In genomic region chr12:85280138-85280983, GRCh38 we compare ENCODE assay signal across 7 cellular contexts. TPM values are rescaled to one million over a fixed set of nuclear protein-coding genes. Genes with fewer than 3 reads are reported as not detected.
A peak's percentile ranks its signal among the peaks of the same experiment; 100 is the strongest.
DNase-seq lines count a peak whose midpoint lies in the region; ATAC-seq lines count a peak whose summit lies in the region.

TSS of gene ALX1 (plus strand) at chr12:85280220. CDS start at chr12:85280262, 42 bp downstream.

- H3K9ac ChIP-seq in rectal smooth muscle tissue (ENCODE audit: low read length), result no peak within 1 kb of the TSS

- H3K4me3 ChIP-seq in rectal smooth muscle tissue (ENCODE audit: low read length), result peak within 1 kb of the TSS; percentile 49

- H3K36me3 ChIP-seq in rectal smooth muscle tissue (ENCODE audit: control insufficient read depth, insufficient read depth, low read length), result no peaks in the 10 kb centered on the region

- ATAC-seq in GM18867 (IDR thresholded peaks at IDR 0.05; ENCODE audit: unreplicated experiment), result peak; percentile 86
- ATAC-seq in HG03520 (IDR thresholded peaks at IDR 0.05; ENCODE audit: unreplicated experiment), result peak; percentile 43
- no peak for ATAC-seq in HG02973 (IDR thresholded peaks at IDR 0.05; ENCODE audit: unreplicated experiment)

- peak; percentile 4 for DNase-seq in UCSD-AML1 (lab: John Stamatoyannopoulos, UW; ENCODE audit: unreplicated experiment)
- DNase-seq in glomerular visceral epithelial cell (ENCODE audit: extremely low spot score), result peak; percentile 76
- DNase-seq in mesenteric fat pad (ENCODE audit: low spot score), result no peak

- H3K4me1 ChIP-seq in rectal smooth muscle tissue (ENCODE audit: control insufficient read depth, insufficient read depth, low read length), result peaks cover 3% of the 10 kb centered on the region

- no peak within 1 kb of the TSS for H3K27ac ChIP-seq in rectal smooth muscle tissue (ENCODE audit: low read depth, low read length)

- peaks cover 10% of the 10 kb centered on the region for H3K27me3 ChIP-seq in rectal smooth muscle tissue (ENCODE audit: control insufficient read depth, insufficient read depth, low read length)

RNA-seq across cellular contexts. Expression of gene ALX1, which starts in this region (rescaled TPM):
- total RNA-seq in mesenteric fat pad, result not detected
